ENCODE assay signal across 21 cellular contexts in the genomic region with DNA sequence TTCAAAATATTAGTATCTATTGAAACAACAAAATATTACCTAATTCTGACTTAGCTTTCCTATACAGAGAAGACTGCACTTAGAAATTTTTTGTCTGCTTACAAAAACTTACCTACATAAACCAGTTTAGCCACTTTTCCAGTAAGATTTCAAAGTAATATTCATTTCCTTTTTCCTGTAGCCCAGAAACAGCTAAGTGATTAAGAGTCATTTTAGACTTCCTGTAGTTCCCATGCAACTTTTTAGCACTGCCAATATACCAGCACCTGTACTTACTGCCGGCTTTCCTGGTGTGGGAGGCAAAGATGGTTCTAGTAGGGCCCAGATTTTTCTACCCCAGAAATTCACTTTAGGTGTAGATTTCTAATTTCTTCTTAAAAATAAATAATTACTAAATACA. TPM values are rescaled to one million over a fixed set of nuclear protein-coding genes. Genes with fewer than 3 reads are reported as not detected.
A peak's percentile ranks its signal among the peaks of the same experiment; 100 is the strongest.
DNase-seq lines count a peak whose midpoint lies in the region; ATAC-seq and TF ChIP-seq lines count a peak whose summit lies in the region.
"Had no signal": no experiment of that assay in that cellular context is flagged by ENCODE, and none has a peak within 500 bp of the region (broad histone marks: within the 10 kb centered on the region; RNA-seq: fewer than 3 reads in every experiment).

No MANE protein-coding gene starts in this region.

- H3K9me3 ChIP-seq in upper lobe of right lung: no peaks in the 10 kb centered on the region
- H3K9me3 ChIP-seq: A549, HAP-1, tibial artery had no signal

- no peak overlapping the region for H3K4me3 ChIP-seq in upper lobe of right lung
- H3K4me3 ChIP-seq: A549, HAP-1, smooth muscle cell, tibial artery had no signal

- ATAC-seq in activated CD8-positive, alpha-beta T cell treated with anti-CD3 and anti-CD28 coated beads, Interleukin-2, amount 10 ng/mL, durations not matched to agents 7 days and 5 days: no peak
- ATAC-seq in activated CD8-positive, alpha-beta T cell treated with anti-CD3 and anti-CD28 coated beads for 36 hours: no peak
- ATAC-seq in WTC11 (no peak), upper lobe of right lung (peak; percentile 57)
- ATAC-seq: A549; effector memory CD8-positive, alpha-beta T cell; left ventricle myocardium superior; naive thymus-derived CD4-positive, alpha-beta T cell had no signal

- H3K27me3 Mint-ChIP-seq in activated CD8-positive, alpha-beta T cell treated with anti-CD3 and anti-CD28 coated beads, Interleukin-2, amount 10 ng/mL, durations not matched to agents 7 days and 5 days (ENCODE audit: low read depth): no peaks in the 10 kb centered on the region
- no peaks in the 10 kb centered on the region for H3K27me3 Mint-ChIP-seq in activated CD8-positive, alpha-beta T cell treated with anti-CD3 and anti-CD28 coated beads for 36 hours
- no peaks in the 10 kb centered on the region for H3K27me3 Mint-ChIP-seq in WTC11 (ENCODE audit: low read depth)
- H3K27me3 Mint-ChIP-seq: effector memory CD8-positive, alpha-beta T cell; naive thymus-derived CD4-positive, alpha-beta T cell had no signal

- H3K4me3 Mint-ChIP-seq in activated CD8-positive, alpha-beta T cell treated with anti-CD3 and anti-CD28 coated beads, Interleukin-2, amount 10 ng/mL, durations not matched to agents 7 days and 5 days: no peak overlapping the region
- no peak overlapping the region for H3K4me3 Mint-ChIP-seq in activated CD8-positive, alpha-beta T cell treated with anti-CD3 and anti-CD28 coated beads for 36 hours
- H3K4me3 Mint-ChIP-seq in WTC11: no peak overlapping the region
- H3K4me3 Mint-ChIP-seq: effector memory CD8-positive, alpha-beta T cell had no signal

- no peak for DNase-seq in activated CD8-positive, alpha-beta T cell treated with anti-CD3 and anti-CD28 coated beads, Interleukin-2, amount 10 ng/mL, durations not matched to agents 7 days and 5 days
- DNase-seq in activated CD8-positive, alpha-beta T cell treated with anti-CD3 and anti-CD28 coated beads for 36 hours: no peak
- DNase-seq in WTC11 (ENCODE audit: low spot score): no peak
- peak; percentile 56 for DNase-seq in kidney tubule cell (ENCODE audit: low spot score)
- no peak for DNase-seq in upper lobe of right lung
- DNase-seq in SW 1271 (lab: John Stamatoyannopoulos, UW): no peak
- no peak for DNase-seq in C1 segment of cervical spinal cord (lab: John Stamatoyannopoulos, UW)
- no peak for DNase-seq in activated CD4-positive, alpha-beta T cell treated with anti-CD3 and anti-CD28 coated beads for 4 hours
- DNase-seq: amniotic stem cell; DMS153; effector memory CD8-positive, alpha-beta T cell; left ventricle myocardium superior; naive thymus-derived CD4-positive, alpha-beta T cell; NCI-H1436 treated with DMSO at 0.1 percent for 48 hours; posterior cingulate gyrus; T-helper 1 cell; tibial artery had no signal

- no peak for TF ChIP-seq CTCF in activated CD8-positive, alpha-beta T cell treated with anti-CD3 and anti-CD28 coated beads for 36 hours (IDR thresholded peaks at IDR 0.05)
- no peak for TF ChIP-seq CTCF in WTC11 (IDR thresholded peaks at IDR 0.05)
- no peak for TF ChIP-seq CTCF in upper lobe of right lung (IDR thresholded peaks at IDR 0.05)

- peaks cover 10% of the 10 kb centered on the region for H3K4me1 ChIP-seq in upper lobe of right lung
- H3K4me1 ChIP-seq: HAP-1 had no signal

- POLR2A ChIA-PET in activated CD8-positive, alpha-beta T cell treated with anti-CD3 and anti-CD28 coated beads, Interleukin-2, amount 10 ng/mL, durations not matched to agents 7 days and 5 days (lab: Charles Lee): no interaction called here
- POLR2A ChIA-PET in activated CD8-positive, alpha-beta T cell treated with anti-CD3 and anti-CD28 coated beads for 36 hours (lab: Charles Lee): interaction anchor here (0.7 kb wide), 1 partner anchor 18 kb away, joined by 3 read pairs; no protein-coding TSS in a partner anchor
- POLR2A ChIA-PET in WTC11 (lab: Charles Lee): no interaction called here

- H3K36me3 Mint-ChIP-seq in activated CD8-positive, alpha-beta T cell treated with anti-CD3 and anti-CD28 coated beads, Interleukin-2, amount 10 ng/mL, durations not matched to agents 7 days and 5 days (ENCODE audit: low read depth): peaks cover 28% of the 10 kb centered on the region
- H3K36me3 Mint-ChIP-seq in activated CD8-positive, alpha-beta T cell treated with anti-CD3 and anti-CD28 coated beads for 36 hours (ENCODE audit: low read depth): peaks cover 13% of the 10 kb centered on the region
- peaks cover 40% of the 10 kb centered on the region for H3K36me3 Mint-ChIP-seq in WTC11

- H3K9me3 Mint-ChIP-seq in activated CD8-positive, alpha-beta T cell treated with anti-CD3 and anti-CD28 coated beads, Interleukin-2, amount 10 ng/mL, durations not matched to agents 7 days and 5 days (ENCODE audit: insufficient read depth): no peaks in the 10 kb centered on the region
- no peaks in the 10 kb centered on the region for H3K9me3 Mint-ChIP-seq in activated CD8-positive, alpha-beta T cell treated with anti-CD3 and anti-CD28 coated beads for 36 hours
- no peaks in the 10 kb centered on the region for H3K9me3 Mint-ChIP-seq in WTC11
- H3K9me3 Mint-ChIP-seq: activated T-helper 2 cell treated with anti-CD3 and anti-CD28 coated beads, Interferon-gamma antibody, Interleukin-2, Interleukin-4, amounts not matched to agents 10 μg/mL and 5 μg/mL and 100 μg/mL, durations not matched to agents 14 hours and 24 hours and 36 hours; effector memory CD8-positive, alpha-beta T cell; naive thymus-derived CD4-positive, alpha-beta T cell had no signal

- CTCF ChIA-PET in activated CD8-positive, alpha-beta T cell treated with anti-CD3 and anti-CD28 coated beads, Interleukin-2, amount 10 ng/mL, durations not matched to agents 7 days and 5 days (lab: Charles Lee): no interaction called here
- CTCF ChIA-PET in activated CD8-positive, alpha-beta T cell treated with anti-CD3 and anti-CD28 coated beads for 36 hours (lab: Charles Lee): no interaction called here
- CTCF ChIA-PET in WTC11 (lab: Charles Lee): no interaction called here

- intact Hi-C loops in activated CD8-positive, alpha-beta T cell treated with anti-CD3 and anti-CD28 coated beads for 36 hours (cut with micrococcal nuclease): no loop called here
- intact Hi-C loops in upper lobe of right lung (cut with DNase I): no loop called here

- H3K36me3 ChIP-seq in upper lobe of right lung: peaks cover 56% of the 10 kb centered on the region

- peak overlapping the region; percentile 16 for H3K27ac Mint-ChIP-seq in activated CD8-positive, alpha-beta T cell treated with anti-CD3 and anti-CD28 coated beads, Interleukin-2, amount 10 ng/mL, durations not matched to agents 7 days and 5 days
- no peak overlapping the region for H3K27ac Mint-ChIP-seq in activated CD8-positive, alpha-beta T cell treated with anti-CD3 and anti-CD28 coated beads for 36 hours
- peak overlapping the region; percentile 72; the same call in 1 of the 2 replicates for H3K27ac Mint-ChIP-seq in WTC11
- H3K27ac Mint-ChIP-seq: activated T-helper 2 cell treated with anti-CD3 and anti-CD28 coated beads, Interferon-gamma antibody, Interleukin-2, Interleukin-4, amounts not matched to agents 10 μg/mL and 5 μg/mL and 100 μg/mL, durations not matched to agents 14 hours and 24 hours and 36 hours; effector memory CD8-positive, alpha-beta T cell had no signal

- no peak overlapping the region for H3K27ac ChIP-seq in upper lobe of right lung
- H3K27ac ChIP-seq: tibial artery had no signal

- H3K27me3 ChIP-seq in upper lobe of right lung: no peaks in the 10 kb centered on the region
- H3K27me3 ChIP-seq: tibial artery had no signal

- peaks cover 3% of the 10 kb centered on the region for H3K4me1 Mint-ChIP-seq in activated CD8-positive, alpha-beta T cell treated with anti-CD3 and anti-CD28 coated beads, Interleukin-2, amount 10 ng/mL, durations not matched to agents 7 days and 5 days (ENCODE audit: low read depth)
- H3K4me1 Mint-ChIP-seq in activated CD8-positive, alpha-beta T cell treated with anti-CD3 and anti-CD28 coated beads for 36 hours (ENCODE audit: low read depth): peaks cover 3% of the 10 kb centered on the region
- H3K4me1 Mint-ChIP-seq in WTC11: peaks cover 8% of the 10 kb centered on the region

TF ChIP-seq in WTC11, 78 proteins besides CTCF, POLR2A, EP300 and RAD21 (continues in another document):
- TF ChIP-seq, protein P1, sequence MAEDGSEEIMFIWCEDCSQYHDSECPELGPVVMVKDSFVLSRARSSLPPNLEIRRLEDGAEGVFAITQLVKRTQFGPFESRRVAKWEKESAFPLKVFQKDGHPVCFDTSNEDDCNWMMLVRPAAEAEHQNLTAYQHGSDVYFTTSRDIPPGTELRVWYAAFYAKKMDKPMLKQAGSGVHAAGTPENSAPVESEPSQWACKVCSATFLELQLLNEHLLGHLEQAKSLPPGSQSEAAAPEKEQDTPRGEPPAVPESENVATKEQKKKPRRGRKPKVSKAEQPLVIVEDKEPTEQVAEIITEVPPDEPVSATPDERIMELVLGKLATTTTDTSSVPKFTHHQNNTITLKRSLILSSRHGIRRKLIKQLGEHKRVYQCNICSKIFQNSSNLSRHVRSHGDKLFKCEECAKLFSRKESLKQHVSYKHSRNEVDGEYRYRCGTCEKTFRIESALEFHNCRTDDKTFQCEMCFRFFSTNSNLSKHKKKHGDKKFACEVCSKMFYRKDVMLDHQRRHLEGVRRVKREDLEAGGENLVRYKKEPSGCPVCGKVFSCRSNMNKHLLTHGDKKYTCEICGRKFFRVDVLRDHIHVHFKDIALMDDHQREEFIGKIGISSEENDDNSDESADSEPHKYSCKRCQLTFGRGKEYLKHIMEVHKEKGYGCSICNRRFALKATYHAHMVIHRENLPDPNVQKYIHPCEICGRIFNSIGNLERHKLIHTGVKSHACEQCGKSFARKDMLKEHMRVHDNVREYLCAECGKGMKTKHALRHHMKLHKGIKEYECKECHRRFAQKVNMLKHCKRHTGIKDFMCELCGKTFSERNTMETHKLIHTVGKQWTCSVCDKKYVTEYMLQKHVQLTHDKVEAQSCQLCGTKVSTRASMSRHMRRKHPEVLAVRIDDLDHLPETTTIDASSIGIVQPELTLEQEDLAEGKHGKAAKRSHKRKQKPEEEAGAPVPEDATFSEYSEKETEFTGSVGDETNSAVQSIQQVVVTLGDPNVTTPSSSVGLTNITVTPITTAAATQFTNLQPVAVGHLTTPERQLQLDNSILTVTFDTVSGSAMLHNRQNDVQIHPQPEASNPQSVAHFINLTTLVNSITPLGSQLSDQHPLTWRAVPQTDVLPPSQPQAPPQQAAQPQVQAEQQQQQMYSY (CRISPR knock-in tag; IDR thresholded peaks at IDR 0.05): no peak
- TF ChIP-seq SP1 (CRISPR knock-in tag; conservative IDR thresholded peaks at IDR 0.05) (no peak), TEAD4 (CRISPR knock-in tag; IDR thresholded peaks at IDR 0.05) (no peak)

RNA-seq across cellular contexts. Expression of a gene that starts 21.8 kb away (rescaled TPM):
- total RNA-seq in activated CD8-positive, alpha-beta T cell treated with anti-CD3 and anti-CD28 coated beads, Interleukin-2, amount 10 ng/mL, durations not matched to agents 7 days and 5 days: 10 to 100 TPM; 60.8 to 62.0 TPM
- 10 to 100 TPM; 39.1 to 43.0 TPM for total RNA-seq in activated CD8-positive, alpha-beta T cell treated with anti-CD3 and anti-CD28 coated beads for 36 hours
- 67.5 to 76.1 TPM (median 72.3 TPM) in 3 replicates for total RNA-seq in WTC11 (2021)
- total RNA-seq in upper lobe of right lung: 92.7 TPM
